In genomic region chr12:49537231-49537708, GRCh38 we compare ENCODE assay signal across 1 cellular context.
A peak's percentile ranks its signal among the peaks of the same experiment; 100 is the strongest.
TF ChIP-seq lines count a peak whose summit lies in the region.

No MANE protein-coding gene starts in this region.

TF ChIP-seq in K562, 482 proteins besides CTCF, POLR2A, EP300 and RAD21 (continued from another document):
- TF ChIP-seq, protein P1, sequence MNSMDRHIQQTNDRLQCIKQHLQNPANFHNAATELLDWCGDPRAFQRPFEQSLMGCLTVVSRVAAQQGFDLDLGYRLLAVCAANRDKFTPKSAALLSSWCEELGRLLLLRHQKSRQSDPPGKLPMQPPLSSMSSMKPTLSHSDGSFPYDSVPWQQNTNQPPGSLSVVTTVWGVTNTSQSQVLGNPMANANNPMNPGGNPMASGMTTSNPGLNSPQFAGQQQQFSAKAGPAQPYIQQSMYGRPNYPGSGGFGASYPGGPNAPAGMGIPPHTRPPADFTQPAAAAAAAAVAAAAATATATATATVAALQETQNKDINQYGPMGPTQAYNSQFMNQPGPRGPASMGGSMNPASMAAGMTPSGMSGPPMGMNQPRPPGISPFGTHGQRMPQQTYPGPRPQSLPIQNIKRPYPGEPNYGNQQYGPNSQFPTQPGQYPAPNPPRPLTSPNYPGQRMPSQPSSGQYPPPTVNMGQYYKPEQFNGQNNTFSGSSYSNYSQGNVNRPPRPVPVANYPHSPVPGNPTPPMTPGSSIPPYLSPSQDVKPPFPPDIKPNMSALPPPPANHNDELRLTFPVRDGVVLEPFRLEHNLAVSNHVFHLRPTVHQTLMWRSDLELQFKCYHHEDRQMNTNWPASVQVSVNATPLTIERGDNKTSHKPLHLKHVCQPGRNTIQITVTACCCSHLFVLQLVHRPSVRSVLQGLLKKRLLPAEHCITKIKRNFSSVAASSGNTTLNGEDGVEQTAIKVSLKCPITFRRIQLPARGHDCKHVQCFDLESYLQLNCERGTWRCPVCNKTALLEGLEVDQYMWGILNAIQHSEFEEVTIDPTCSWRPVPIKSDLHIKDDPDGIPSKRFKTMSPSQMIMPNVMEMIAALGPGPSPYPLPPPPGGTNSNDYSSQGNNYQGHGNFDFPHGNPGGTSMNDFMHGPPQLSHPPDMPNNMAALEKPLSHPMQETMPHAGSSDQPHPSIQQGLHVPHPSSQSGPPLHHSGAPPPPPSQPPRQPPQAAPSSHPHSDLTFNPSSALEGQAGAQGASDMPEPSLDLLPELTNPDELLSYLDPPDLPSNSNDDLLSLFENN (IDR thresholded peaks at IDR 0.05; ENCODE audit: low read depth in 2 of 2, low read length in 2 of 2): no peak
- TF ChIP-seq ZNF384 (IDR thresholded peaks at IDR 0.05; ENCODE audit: low read depth, low read length) (peak; percentile 12; the same call in 1 of the 2 replicates), PRDM10 (IDR thresholded peaks at IDR 0.05; ENCODE audit: partially characterized antibody) (no peak), CREBBP (IDR thresholded peaks at IDR 0.05; ENCODE audit: low read depth, low read length) (no peak)
- TF ChIP-seq, protein P2, sequence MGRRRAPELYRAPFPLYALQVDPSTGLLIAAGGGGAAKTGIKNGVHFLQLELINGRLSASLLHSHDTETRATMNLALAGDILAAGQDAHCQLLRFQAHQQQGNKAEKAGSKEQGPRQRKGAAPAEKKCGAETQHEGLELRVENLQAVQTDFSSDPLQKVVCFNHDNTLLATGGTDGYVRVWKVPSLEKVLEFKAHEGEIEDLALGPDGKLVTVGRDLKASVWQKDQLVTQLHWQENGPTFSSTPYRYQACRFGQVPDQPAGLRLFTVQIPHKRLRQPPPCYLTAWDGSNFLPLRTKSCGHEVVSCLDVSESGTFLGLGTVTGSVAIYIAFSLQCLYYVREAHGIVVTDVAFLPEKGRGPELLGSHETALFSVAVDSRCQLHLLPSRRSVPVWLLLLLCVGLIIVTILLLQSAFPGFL (CRISPR knock-in tag; IDR thresholded peaks at IDR 0.05): no peak
TF ChIP-seq in K562: peak in this region for 2.
